1 cellular context compared by ENCODE assay signal in genomic region chr9:98255578-98256296, GRCh38.
A peak's percentile ranks its signal among the peaks of the same experiment; 100 is the strongest.
TF ChIP-seq lines count a peak whose summit lies in the region.

A gene with protein sequence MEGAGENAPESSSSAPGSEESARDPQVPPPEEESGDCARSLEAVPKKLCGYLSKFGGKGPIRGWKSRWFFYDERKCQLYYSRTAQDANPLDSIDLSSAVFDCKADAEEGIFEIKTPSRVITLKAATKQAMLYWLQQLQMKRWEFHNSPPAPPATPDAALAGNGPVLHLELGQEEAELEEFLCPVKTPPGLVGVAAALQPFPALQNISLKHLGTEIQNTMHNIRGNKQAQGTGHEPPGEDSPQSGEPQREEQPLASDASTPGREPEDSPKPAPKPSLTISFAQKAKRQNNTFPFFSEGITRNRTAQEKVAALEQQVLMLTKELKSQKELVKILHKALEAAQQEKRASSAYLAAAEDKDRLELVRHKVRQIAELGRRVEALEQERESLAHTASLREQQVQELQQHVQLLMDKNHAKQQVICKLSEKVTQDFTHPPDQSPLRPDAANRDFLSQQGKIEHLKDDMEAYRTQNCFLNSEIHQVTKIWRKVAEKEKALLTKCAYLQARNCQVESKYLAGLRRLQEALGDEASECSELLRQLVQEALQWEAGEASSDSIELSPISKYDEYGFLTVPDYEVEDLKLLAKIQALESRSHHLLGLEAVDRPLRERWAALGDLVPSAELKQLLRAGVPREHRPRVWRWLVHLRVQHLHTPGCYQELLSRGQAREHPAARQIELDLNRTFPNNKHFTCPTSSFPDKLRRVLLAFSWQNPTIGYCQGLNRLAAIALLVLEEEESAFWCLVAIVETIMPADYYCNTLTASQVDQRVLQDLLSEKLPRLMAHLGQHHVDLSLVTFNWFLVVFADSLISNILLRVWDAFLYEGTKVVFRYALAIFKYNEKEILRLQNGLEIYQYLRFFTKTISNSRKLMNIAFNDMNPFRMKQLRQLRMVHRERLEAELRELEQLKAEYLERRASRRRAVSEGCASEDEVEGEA (minus strand): TSS chr9:98255649. CDS start chr9:98255541, 108 bp downstream.

TF ChIP-seq in K562, 482 proteins besides CTCF, POLR2A, EP300 and RAD21 (continued from another document and continues in another):
- TF ChIP-seq ZBTB7A (IDR thresholded peaks at IDR 0.05; ENCODE audit: borderline replicate concordance, control insufficient read depth, low read depth, low read length) (peak; percentile 73; the same call in 1 of the 2 replicates), ELF2 (CRISPR knock-in tag; IDR thresholded peaks at IDR 0.05) (no peak; the same call in none of the 2 replicates), ZNF347 (CRISPR knock-in tag; IDR thresholded peaks at IDR 0.05; ENCODE audit: low read depth) (no peak), HMGN3 (IDR thresholded peaks at IDR 0.05; ENCODE audit: borderline replicate concordance, extremely low read depth, insufficient read length, low read depth, low read length) (peak; percentile 72), TRIM25 (IDR thresholded peaks at IDR 0.05; ENCODE audit: borderline replicate concordance) (no peak), TAF9B (IDR thresholded peaks at IDR 0.05; ENCODE audit: partially characterized antibody) (peak; percentile 52), EHMT2 (IDR thresholded peaks at IDR 0.05) (no peak), GTF2A2 (tag; IDR thresholded peaks at IDR 0.05) (no peak), ZBTB11 (CRISPR knock-in tag; IDR thresholded peaks at IDR 0.05) (peak in 1 of 3 experiments; percentile 92; a peak in 3 of 6 replicates), CCNT2 (IDR thresholded peaks at IDR 0.05; ENCODE audit: borderline replicate concordance, extremely low read depth, insufficient read length, low read depth, low read length) (peak; percentile 71), ASH1L (IDR thresholded peaks at IDR 0.05; ENCODE audit: borderline replicate concordance, low read depth, partially characterized antibody) (peak; percentile 64), ZNF583 (CRISPR knock-in tag; IDR thresholded peaks at IDR 0.05) (0 out of 2 replicates have a peak, but pooled peaks have one; percentile 51), ATF1 (CRISPR knock-in tag; IDR thresholded peaks at IDR 0.05) (no peak), ATF1 (tag; IDR thresholded peaks at IDR 0.05) (peak; percentile 88), NR2C1 (IDR thresholded peaks at IDR 0.05) (peak; percentile 84), NR2C1 (tag; IDR thresholded peaks at IDR 0.05) (peak; percentile 84), CHD1 (IDR thresholded peaks at IDR 0.05; ENCODE audit: low read length) (peak; percentile 16), RUNX1 (IDR thresholded peaks at IDR 0.05; ENCODE audit: low read depth) (0 out of 2 replicates have a peak, but pooled peaks have one; percentile 20), CAMTA2 (CRISPR knock-in tag; conservative IDR thresholded peaks at IDR 0.05) (no peak), LCOR (CRISPR knock-in tag; IDR thresholded peaks at IDR 0.05) (0 out of 2 replicates have a peak, but pooled peaks have one; percentile 73), FOXM1 (IDR thresholded peaks at IDR 0.05; ENCODE audit: low read depth) (0 out of 2 replicates have a peak, but pooled peaks have one; percentile 25), FOXM1 (CRISPR knock-in tag; IDR thresholded peaks at IDR 0.05; ENCODE audit: low read depth) (no peak), MYC (IDR thresholded peaks at IDR 0.05; ENCODE audit: low read depth, low read length) (peak; percentile 81), MYC (CRISPR knock-in tag; IDR thresholded peaks at IDR 0.05; ENCODE audit: borderline replicate concordance, low read depth) (peak; percentile 91), RBM17 (IDR thresholded peaks at IDR 0.05; ENCODE audit: borderline replicate concordance, low read depth, low read length) (no peak), ELF4 (CRISPR knock-in tag; IDR thresholded peaks at IDR 0.05) (0 out of 2 replicates have a peak, but pooled peaks have one; percentile 7), RBBP5 (IDR thresholded peaks at IDR 0.05; ENCODE audit: borderline replicate concordance, insufficient read depth, low read length, poor library complexity, severe bottlenecking) (peak; percentile 74), ZNF23 (CRISPR knock-in tag; IDR thresholded peaks at IDR 0.05) (no peak), ZNF277 (CRISPR knock-in tag; IDR thresholded peaks at IDR 0.05; ENCODE audit: borderline replicate concordance) (no peak), ZNF79 (CRISPR knock-in tag; IDR thresholded peaks at IDR 0.05; ENCODE audit: low read depth) (no peak), ZNF57 (CRISPR knock-in tag; IDR thresholded peaks at IDR 0.05) (no peak), CBFA2T3 (IDR thresholded peaks at IDR 0.05) (no peak), CHCHD3 (CRISPR knock-in tag; IDR thresholded peaks at IDR 0.05) (no peak), MCM2 (IDR thresholded peaks at IDR 0.05; ENCODE audit: low read depth) (no peak), PPARD (CRISPR knock-in tag; IDR thresholded peaks at IDR 0.05) (no peak), FOXA1 (IDR thresholded peaks at IDR 0.05; ENCODE audit: borderline replicate concordance) (no peak), ZNF551 (CRISPR knock-in tag; IDR thresholded peaks at IDR 0.05) (no peak), SUPT5H (IDR thresholded peaks at IDR 0.05) (peak; percentile 79)
- TF ChIP-seq, protein P1, sequence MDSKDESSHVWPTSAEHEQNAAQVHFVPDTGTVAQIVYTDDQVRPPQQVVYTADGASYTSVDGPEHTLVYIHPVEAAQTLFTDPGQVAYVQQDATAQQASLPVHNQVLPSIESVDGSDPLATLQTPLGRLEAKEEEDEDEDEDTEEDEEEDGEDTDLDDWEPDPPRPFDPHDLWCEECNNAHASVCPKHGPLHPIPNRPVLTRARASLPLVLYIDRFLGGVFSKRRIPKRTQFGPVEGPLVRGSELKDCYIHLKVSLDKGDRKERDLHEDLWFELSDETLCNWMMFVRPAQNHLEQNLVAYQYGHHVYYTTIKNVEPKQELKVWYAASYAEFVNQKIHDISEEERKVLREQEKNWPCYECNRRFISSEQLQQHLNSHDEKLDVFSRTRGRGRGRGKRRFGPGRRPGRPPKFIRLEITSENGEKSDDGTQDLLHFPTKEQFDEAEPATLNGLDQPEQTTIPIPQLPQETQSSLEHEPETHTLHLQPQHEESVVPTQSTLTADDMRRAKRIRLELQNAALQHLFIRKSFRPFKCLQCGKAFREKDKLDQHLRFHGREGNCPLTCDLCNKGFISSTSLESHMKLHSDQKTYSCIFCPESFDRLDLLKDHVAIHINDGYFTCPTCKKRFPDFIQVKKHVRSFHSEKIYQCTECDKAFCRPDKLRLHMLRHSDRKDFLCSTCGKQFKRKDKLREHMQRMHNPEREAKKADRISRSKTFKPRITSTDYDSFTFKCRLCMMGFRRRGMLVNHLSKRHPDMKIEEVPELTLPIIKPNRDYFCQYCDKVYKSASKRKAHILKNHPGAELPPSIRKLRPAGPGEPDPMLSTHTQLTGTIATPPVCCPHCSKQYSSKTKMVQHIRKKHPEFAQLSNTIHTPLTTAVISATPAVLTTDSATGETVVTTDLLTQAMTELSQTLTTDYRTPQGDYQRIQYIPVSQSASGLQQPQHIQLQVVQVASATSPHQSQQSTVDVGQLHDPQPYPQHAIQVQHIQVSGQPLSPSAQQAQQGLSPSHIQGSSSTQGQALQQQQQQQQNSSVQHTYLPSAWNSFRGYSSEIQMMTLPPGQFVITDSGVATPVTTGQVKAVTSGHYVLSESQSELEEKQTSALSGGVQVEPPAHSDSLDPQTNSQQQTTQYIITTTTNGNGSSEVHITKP (IDR thresholded peaks at IDR 0.05; ENCODE audit: partially characterized antibody), result no peak
- TF ChIP-seq, protein P2, sequence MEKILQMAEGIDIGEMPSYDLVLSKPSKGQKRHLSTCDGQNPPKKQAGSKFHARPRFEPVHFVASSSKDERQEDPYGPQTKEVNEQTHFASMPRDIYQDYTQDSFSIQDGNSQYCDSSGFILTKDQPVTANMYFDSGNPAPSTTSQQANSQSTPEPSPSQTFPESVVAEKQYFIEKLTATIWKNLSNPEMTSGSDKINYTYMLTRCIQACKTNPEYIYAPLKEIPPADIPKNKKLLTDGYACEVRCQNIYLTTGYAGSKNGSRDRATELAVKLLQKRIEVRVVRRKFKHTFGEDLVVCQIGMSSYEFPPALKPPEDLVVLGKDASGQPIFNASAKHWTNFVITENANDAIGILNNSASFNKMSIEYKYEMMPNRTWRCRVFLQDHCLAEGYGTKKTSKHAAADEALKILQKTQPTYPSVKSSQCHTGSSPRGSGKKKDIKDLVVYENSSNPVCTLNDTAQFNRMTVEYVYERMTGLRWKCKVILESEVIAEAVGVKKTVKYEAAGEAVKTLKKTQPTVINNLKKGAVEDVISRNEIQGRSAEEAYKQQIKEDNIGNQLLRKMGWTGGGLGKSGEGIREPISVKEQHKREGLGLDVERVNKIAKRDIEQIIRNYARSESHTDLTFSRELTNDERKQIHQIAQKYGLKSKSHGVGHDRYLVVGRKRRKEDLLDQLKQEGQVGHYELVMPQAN (IDR thresholded peaks at IDR 0.05; ENCODE audit: borderline replicate concordance), result peak; percentile 75; the same call in 1 of the 2 replicates
- TF ChIP-seq, protein P3, sequence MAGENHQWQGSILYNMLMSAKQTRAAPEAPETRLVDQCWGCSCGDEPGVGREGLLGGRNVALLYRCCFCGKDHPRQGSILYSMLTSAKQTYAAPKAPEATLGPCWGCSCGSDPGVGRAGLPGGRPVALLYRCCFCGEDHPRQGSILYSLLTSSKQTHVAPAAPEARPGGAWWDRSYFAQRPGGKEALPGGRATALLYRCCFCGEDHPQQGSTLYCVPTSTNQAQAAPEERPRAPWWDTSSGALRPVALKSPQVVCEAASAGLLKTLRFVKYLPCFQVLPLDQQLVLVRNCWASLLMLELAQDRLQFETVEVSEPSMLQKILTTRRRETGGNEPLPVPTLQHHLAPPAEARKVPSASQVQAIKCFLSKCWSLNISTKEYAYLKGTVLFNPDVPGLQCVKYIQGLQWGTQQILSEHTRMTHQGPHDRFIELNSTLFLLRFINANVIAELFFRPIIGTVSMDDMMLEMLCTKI (IDR thresholded peaks at IDR 0.05; ENCODE audit: partially characterized antibody), result no peak
